In genomic region chr9:116275418-116276295, GRCh38 we compare ENCODE assay signal across 19 cellular contexts.
DNase-seq lines count a peak whose midpoint lies in the region; ATAC-seq and TF ChIP-seq lines count a peak whose summit lies in the region.
"Had no signal": no experiment of that assay in that cellular context is flagged by ENCODE, and none has a peak within 500 bp of the region (broad histone marks: within the 10 kb centered on the region; RNA-seq: fewer than 3 reads in every experiment).

No MANE protein-coding gene starts in this region.

- H3K9me3 ChIP-seq in psoas muscle, result no peaks in the 10 kb centered on the region
- H3K9me3 ChIP-seq: right lobe of liver had no signal

- no peak overlapping the region for H3K27ac ChIP-seq in psoas muscle
- H3K27ac ChIP-seq: C4-2B, right lobe of liver had no signal

- no peak for TF ChIP-seq CTCF in psoas muscle (IDR thresholded peaks at IDR 0.05)

- peaks cover 0 to 14% (median 1%) of the 10 kb centered on the region in 6 donors for H3K9me3 Mint-ChIP-seq in immature natural killer cell
- H3K9me3 Mint-ChIP-seq: activated CD8-positive, alpha-beta T cell treated with anti-CD3 and anti-CD28 coated beads for 36 hours had no signal

- H3K4me1 Mint-ChIP-seq in immature natural killer cell, result no peaks in the 10 kb centered on the region
- H3K4me1 Mint-ChIP-seq: naive thymus-derived CD8-positive, alpha-beta T cell had no signal

- intact Hi-C loops in psoas muscle (cut with DNase I), result loop anchor here in 1 of 2 donors (10.0 kb wide), 1 partner anchor 369 kb away; no protein-coding TSS in a partner anchor

- no peak overlapping the region for H3K27ac Mint-ChIP-seq in immature natural killer cell
- H3K27ac Mint-ChIP-seq: activated CD8-positive, alpha-beta T cell treated with anti-CD3 and anti-CD28 coated beads for 36 hours; naive thymus-derived CD8-positive, alpha-beta T cell had no signal

- peaks cover 0 to 4% (median 2%) of the 10 kb centered on the region in 3 donors for H3K27me3 Mint-ChIP-seq in immature natural killer cell (ENCODE audit: low read depth in 3 of 3)

- no peak overlapping the region for H3K4me3 Mint-ChIP-seq in immature natural killer cell
- H3K4me3 Mint-ChIP-seq: activated CD8-positive, alpha-beta T cell treated with anti-CD3 and anti-CD28 coated beads for 36 hours; naive thymus-derived CD8-positive, alpha-beta T cell had no signal

- 49 to 53% (median 51%) methylated on average over 6 of the region's 6 CpGs for WGBS in psoas muscle, 3 donors

- peak; percentile 43 for DNase-seq in ELF-1 (ENCODE audit: low read depth, low spot score)
- DNase-seq in RPMI7951 (ENCODE audit: low read depth), result peak; percentile 15
- DNase-seq in fibroblast of peridontal ligament (ENCODE audit: extremely low read depth), result peak; percentile 40
- DNase-seq in non-pigmented ciliary epithelial cell (ENCODE audit: low read depth), result peak; percentile 55
- no peak for DNase-seq in immature natural killer cell
- DNase-seq in NCI-H1436 (lab: John Stamatoyannopoulos, UW), result no peak
- DNase-seq in psoas muscle, result no peak
- DNase-seq: activated CD8-positive, alpha-beta T cell treated with anti-CD3 and anti-CD28 coated beads for 36 hours; amygdala; cortex of kidney; naive thymus-derived CD8-positive, alpha-beta T cell; NCI-H1105 treated with DMSO at 0.1 percent for 48 hours; NCI-H345; right lobe of liver; trophoblast cell had no signal

- no peak for ATAC-seq in psoas muscle
- ATAC-seq: activated CD8-positive, alpha-beta T cell treated with anti-CD3 and anti-CD28 coated beads for 36 hours; GM12878; HCT116; left lobe of liver; naive thymus-derived CD8-positive, alpha-beta T cell; right lobe of liver had no signal

- no peaks in the 10 kb centered on the region for H3K27me3 ChIP-seq in psoas muscle (ENCODE audit: insufficient read depth in 3 of 3, low read length in 2 of 3)
- H3K27me3 ChIP-seq: right lobe of liver had no signal

- no peaks in the 10 kb centered on the region for H3K36me3 Mint-ChIP-seq in immature natural killer cell
- H3K36me3 Mint-ChIP-seq: naive thymus-derived CD8-positive, alpha-beta T cell had no signal

- H3K4me3 ChIP-seq in psoas muscle, result no peak overlapping the region
- H3K4me3 ChIP-seq: GM12878, right lobe of liver had no signal

- H3K36me3 ChIP-seq in psoas muscle (ENCODE audit: insufficient read depth in 1 of 2, low read depth in 1 of 2), result no peaks in the 10 kb centered on the region
- H3K36me3 ChIP-seq: right lobe of liver had no signal

- no peaks in the 10 kb centered on the region for H3K4me1 ChIP-seq in psoas muscle
- H3K4me1 ChIP-seq: right lobe of liver had no signal

Comparison
In these comparisons a context has a peak if more than half of its experiments do, and no peak if none do; other contexts are left out.
1. DNase-seq: peak in ELF-1 (single experiment), RPMI7951 (single experiment), fibroblast of peridontal ligament (single experiment) and non-pigmented ciliary epithelial cell (single experiment); none in immature natural killer cell (0 of 3), NCI-H1436 (single experiment) and psoas muscle (0 of 2).